Comparison of ENCODE assay signal across 22 cellular contexts in genomic region chr20:53556267-53556897, GRCh38. TPM values are rescaled to one million over a fixed set of nuclear protein-coding genes. Genes with fewer than 3 reads are reported as not detected.
A peak's percentile ranks its signal among the peaks of the same experiment; 100 is the strongest.
DNase-seq lines count a peak whose midpoint lies in the region; ATAC-seq, FAIRE-seq and TF ChIP-seq lines count a peak whose summit lies in the region.
"Had no signal": no experiment of that assay in that cellular context is flagged by ENCODE, and none has a peak within 500 bp of the region (broad histone marks: within the 10 kb centered on the region; RNA-seq: fewer than 3 reads in every experiment).

No MANE protein-coding gene starts in this region.

- H3K4me3 ChIP-seq in breast epithelium (no peak overlapping the region), MM.1S (ENCODE audit: low read length) (no peak overlapping the region), HepG2 (replicated peaks in 1 of 3; ENCODE audit: insufficient read depth in 1 of 3, low read depth in 2 of 3, low read length in 3 of 3) (no peak overlapping the region), sigmoid colon (no peak overlapping the region)
- H3K4me3 ChIP-seq: GM12878, HAP-1 had no signal

- peaks cover 6% of the 10 kb centered on the region for H3K36me3 Mint-ChIP-seq in MCF 10A (ENCODE audit: insufficient read depth, unreplicated experiment)

- TF ChIP-seq RAD21 in HepG2 (CRISPR knock-in tag; IDR thresholded peaks at IDR 0.05) = no peak

- H3K9ac ChIP-seq in MM.1S (ENCODE audit: low read length) (no peak overlapping the region), HepG2 (ENCODE audit: insufficient read depth, low read depth, low read length) (no peak overlapping the region)

- peak overlapping the region; percentile 48 for H3K27ac Mint-ChIP-seq in MCF 10A (ENCODE audit: low read depth, unreplicated experiment)
- H3K27ac Mint-ChIP-seq: B cell; CD4-positive, CD25-positive, alpha-beta regulatory T cell had no signal

- H3K36me3 ChIP-seq in breast epithelium (no peaks in the 10 kb centered on the region), MM.1S (replicated peaks; ENCODE audit: insufficient read depth, low read length) (no peaks in the 10 kb centered on the region), HepG2 (replicated peaks in 1 of 2; ENCODE audit: control insufficient read depth in 1 of 2, insufficient read depth in 2 of 2, low read length in 2 of 2) (no peaks in the 10 kb centered on the region), sigmoid colon (no peaks in the 10 kb centered on the region)
- H3K36me3 ChIP-seq: HAP-1 had no signal

- WGBS in HepG2 (ENCODE audit: low lambda C conversion rate) = 76% methylated on average over 11 of the region's 11 CpGs
- 87 to 96% methylated on average over 11 of the region's 11 CpGs for WGBS in sigmoid colon, 2 donors

- intact Hi-C loops in MCF 10A (cut with micrococcal nuclease) (no loop called here), breast epithelium (cut with DNase I; ENCODE audit: low total_unique reads) (no loop called here), HepG2 (cut with micrococcal nuclease; ENCODE audit: unreplicated experiment) (no loop called here), sigmoid colon (cut with DNase I) (no loop called here)

- TF ChIP-seq CTCF in MCF 10A (IDR thresholded peaks at IDR 0.05; ENCODE audit: unreplicated experiment) = no peak
- TF ChIP-seq CTCF in breast epithelium (IDR thresholded peaks at IDR 0.05) = no peak
- TF ChIP-seq CTCF in MM.1S (IDR thresholded peaks at IDR 0.05; ENCODE audit: low read length) = no peak
- TF ChIP-seq CTCF in HepG2 (CRISPR knock-in tag; IDR thresholded peaks at IDR 0.05) = no peak
- TF ChIP-seq CTCF in sigmoid colon (IDR thresholded peaks at IDR 0.05) = no peak

- H3K27me3 ChIP-seq in breast epithelium = no peaks in the 10 kb centered on the region
- H3K27me3 ChIP-seq in MM.1S (replicated peaks; ENCODE audit: insufficient read depth, low read length) = no peaks in the 10 kb centered on the region
- H3K27me3 ChIP-seq in HepG2 (ENCODE audit: control insufficient read depth in 1 of 2, insufficient read depth in 2 of 2, low read length in 2 of 2) = no peaks in the 10 kb centered on the region
- H3K27me3 ChIP-seq in sigmoid colon = no peaks in the 10 kb centered on the region

- H3F3A ChIP-seq in MM.1S (ENCODE audit: insufficient read depth, low read length) = peaks cover 17% of the 10 kb centered on the region; the same call in 1 of the 2 replicates

- H3K27ac ChIP-seq in breast epithelium = no peak overlapping the region
- H3K27ac ChIP-seq in MM.1S (ENCODE audit: low read length) = peak overlapping the region; percentile 69; the same call in 1 of the 2 replicates
- H3K27ac ChIP-seq in HepG2 (ENCODE audit: extremely low read length, insufficient read depth, low read length) = no peak overlapping the region
- H3K27ac ChIP-seq in sigmoid colon = no peak overlapping the region
- H3K27ac ChIP-seq: HL-60 had no signal

- CTCF ChIA-PET in MCF 10A (lab: Yijun Ruan, JAX) (interaction anchor here (0.6 to 1.6 kb wide), 2 partner anchors 9 to 1478 kb away, joined by 4 to 5 read pairs; no protein-coding TSS in a partner anchor), HepG2 (lab: Yijun Ruan, JAX; ENCODE audit: low intra/inter-chr PET ratio, low total read pairs) (no interaction called here)

- H2AFZ ChIP-seq in MM.1S (ENCODE audit: low read length) (no peak overlapping the region), HepG2 (ENCODE audit: low read length) (no peak overlapping the region)

- TF ChIP-seq POLR2A in breast epithelium (IDR thresholded peaks at IDR 0.05) (no peak), HepG2 (IDR thresholded peaks at IDR 0.05; ENCODE audit: insufficient read depth in 1 of 2, low read depth in 2 of 2, low read length in 2 of 2) (no peak), sigmoid colon (IDR thresholded peaks at IDR 0.05) (no peak)

- BruUV-seq in MCF 10A (replicated peaks; lab: Mats Ljungman, UMichigan) = no TSS peak
- BruUV-seq in HepG2 (replicated peaks; lab: Mats Ljungman, UMichigan) = no TSS peak

- no peak for ATAC-seq in HepG2

- no peaks in the 10 kb centered on the region for H3K9me3 ChIP-seq in breast epithelium
- no peaks in the 10 kb centered on the region for H3K9me3 ChIP-seq in MM.1S (replicated peaks; ENCODE audit: insufficient read depth, low read length)
- no peaks in the 10 kb centered on the region for H3K9me3 ChIP-seq in HepG2 (ENCODE audit: low read length)
- H3K9me3 ChIP-seq in sigmoid colon = no peaks in the 10 kb centered on the region
- H3K9me3 ChIP-seq: HAP-1 had no signal

- H4K20me1 ChIP-seq in MM.1S (ENCODE audit: insufficient read depth, low read length) (no peaks in the 10 kb centered on the region), HepG2 (ENCODE audit: insufficient read depth, low read length) (no peaks in the 10 kb centered on the region)

- H3K4me1 Mint-ChIP-seq in MCF 10A (ENCODE audit: insufficient read depth, unreplicated experiment) = no peaks in the 10 kb centered on the region
- H3K4me1 Mint-ChIP-seq: CD8-positive, alpha-beta memory T cell had no signal

- no peaks in the 10 kb centered on the region for H3K79me2 ChIP-seq in MM.1S (ENCODE audit: low read length)
- no peaks in the 10 kb centered on the region for H3K79me2 ChIP-seq in HepG2 (ENCODE audit: insufficient read depth, low read length)

- in situ Hi-C loops in HepG2 (cut with HindIII; ENCODE audit: extremely low pct_ligation_motif_present, low pct_unique_long_range_greater_than_20kb) = no loop called here

- TF ChIP-seq EP300 in HepG2 (IDR thresholded peaks at IDR 0.05; ENCODE audit: low read depth in 2 of 2, low read length in 2 of 2) = no peak
- no peak for TF ChIP-seq EP300 in HepG2 (CRISPR knock-in tag; IDR thresholded peaks at IDR 0.05; ENCODE audit: borderline replicate concordance)
- no peak for TF ChIP-seq EP300 in sigmoid colon (IDR thresholded peaks at IDR 0.05)

- FAIRE-seq in HepG2 (lab: Jason Lieb, UNC) = no peak
- FAIRE-seq: GM12878, H1 had no signal

- H3K9me2 ChIP-seq in MM.1S (replicated peaks; ENCODE audit: insufficient read depth, low read length) = no peaks in the 10 kb centered on the region

- no peaks in the 10 kb centered on the region for H3K9me3 Mint-ChIP-seq in MCF 10A (ENCODE audit: unreplicated experiment)
- H3K9me3 Mint-ChIP-seq: CD4-positive, CD25-positive, alpha-beta regulatory T cell; CD8-positive, alpha-beta memory T cell had no signal

- H3K4me1 ChIP-seq in breast epithelium (no peaks in the 10 kb centered on the region), MM.1S (ENCODE audit: low read length) (peaks cover 3% of the 10 kb centered on the region), HepG2 (ENCODE audit: insufficient read depth, low read length) (peaks cover 52% of the 10 kb centered on the region), sigmoid colon (no peaks in the 10 kb centered on the region)
- H3K4me1 ChIP-seq: HAP-1 had no signal

- no peaks in the 10 kb centered on the region for H3K27me3 Mint-ChIP-seq in MCF 10A (ENCODE audit: insufficient read depth, unreplicated experiment)
- H3K27me3 Mint-ChIP-seq: B cell; CD4-positive, CD25-positive, alpha-beta regulatory T cell; CD8-positive, alpha-beta memory T cell had no signal

- POLR2A ChIA-PET in MCF 10A (lab: Yijun Ruan, JAX) (interaction anchor here (0.7 kb wide), 1 partner anchor 513 kb away, joined by 3 read pairs; no protein-coding TSS in a partner anchor), HepG2 (lab: Yijun Ruan, JAX) (no interaction called here)

- H3K4me2 ChIP-seq in MM.1S (ENCODE audit: low read depth, low read length) (peak overlapping the region; percentile 62; the same call in 1 of the 2 replicates), HepG2 (ENCODE audit: low read depth, low read length) (no peak overlapping the region)

- DNase-seq in MCF 10A (ENCODE audit: unreplicated experiment) (no peak), breast epithelium (ENCODE audit: low spot score in 2 of 2) (no peak), MM.1S (no peak), HepG2 (ENCODE audit: low spot score) (no peak), sigmoid colon (peak; percentile 29), amniotic stem cell (lab: John Stamatoyannopoulos, UW) (no peak), NCI-H187 (lab: John Stamatoyannopoulos, UW) (no peak)
- no peak for DNase-seq in stimulated activated CD8-positive, alpha-beta memory T cell treated with anti-CD3 and anti-CD28 coated beads, Interleukin-4, amount 100 ng/mL, for 48 hours
- DNase-seq: C1 segment of cervical spinal cord; CD4-positive, CD25-positive, alpha-beta regulatory T cell; CD8-positive, alpha-beta memory T cell; COR-L47; DMS 273 treated with DMSO at 0.1 percent for 48 hours; DMS53; DND-41; EL; IMR-90 had no signal

- no peak overlapping the region for H3K4me3 Mint-ChIP-seq in MCF 10A (ENCODE audit: unreplicated experiment)
- H3K4me3 Mint-ChIP-seq: B cell had no signal

TF ChIP-seq in HepG2, 621 proteins besides CTCF, POLR2A, EP300 and RAD21 (continues in another document):
- TF ChIP-seq ZNF780A (CRISPR knock-in tag; IDR thresholded peaks at IDR 0.05) = no peak
- no peak for TF ChIP-seq PHF8 (CRISPR knock-in tag; IDR thresholded peaks at IDR 0.05)
- TF ChIP-seq HOXD1 (CRISPR knock-in tag; IDR thresholded peaks at IDR 0.05) = no peak

RNA-seq across cellular contexts. Expression of gene ZNF217, which starts 37.3 kb away (rescaled TPM):
- total RNA-seq in MCF 10A (2022) (42.9 and 49.3 TPM in 2 replicates), breast epithelium (10 to 100 TPM; 22.4 to 54.7 (median 48.3) TPM), HepG2 (2016; rRNA removed; fragmentation: Illumina TruSeq; extraction: Trizol) (29.8 and 65.0 TPM in 2 replicates), sigmoid colon (10 to 100 TPM; 11.4 to 20.2 (median 15.9) TPM)
- total RNA-seq in HepG2 (2016; cell fraction: cytosol; rRNA removed; fragmentation: Illumina TruSeq; extraction: Trizol; ENCODE audit: low read depth) = 3.8 and 3.9 TPM in 2 replicates
- 30.1 and 52.5 TPM in 2 replicates for total RNA-seq in HepG2 (2016; cell fraction: insoluble cytoplasmic fraction; rRNA removed; fragmentation: Illumina TruSeq; extraction: Trizol)
- total RNA-seq in HepG2 (2016; cell fraction: membrane; rRNA removed; fragmentation: Illumina TruSeq; extraction: Trizol) = 17.5 and 18.9 TPM in 2 replicates
- total RNA-seq in HepG2 (2016; cell fraction: nucleus; rRNA removed; fragmentation: Illumina TruSeq; extraction: Trizol) = 46.4 and 49.3 TPM in 2 replicates
- polyA plus RNA-seq in HepG2 (2011; rRNA removed) (22.3 and 23.7 TPM in 2 replicates), sigmoid colon (10 to 100 TPM; 17.6 to 27.0 (median 21.0) TPM)
- 16.1 and 20.6 TPM in 2 replicates for polyA plus RNA-seq in HepG2 (2011; cell fraction: cytosol; rRNA removed)
- polyA plus RNA-seq in HepG2 (2011; cell fraction: nucleus; rRNA removed) = 28.1 and 34.2 TPM in 2 replicates
- 30.6 and 41.2 TPM in 2 replicates for polyA plus RNA-seq in HepG2 (2012)
- polyA plus RNA-seq in HepG2 (2016; cell fraction: cytosol; fragmentation: Illumina TruSeq; extraction: Trizol; ENCODE audit: low read depth) = 0.85 and 1.1 TPM in 2 replicates
- 50.4 and 54.5 TPM in 2 replicates for polyA plus RNA-seq in HepG2 (2016; cell fraction: insoluble cytoplasmic fraction; fragmentation: Illumina TruSeq; extraction: Trizol; ENCODE audit: low read depth)
- polyA plus RNA-seq in HepG2 (2016; cell fraction: membrane; fragmentation: Illumina TruSeq; extraction: Trizol; ENCODE audit: low read depth) = 5.7 and 6.3 TPM in 2 replicates
- 66.7 and 71.5 TPM in 2 replicates for polyA plus RNA-seq in HepG2 (2016; cell fraction: nucleus; fragmentation: Illumina TruSeq; extraction: Trizol; ENCODE audit: insufficient read depth, low read depth)
- 13.5 and 82.3 TPM in 2 replicates for polyA minus RNA-seq in HepG2 (2011; rRNA and poly(A)+ RNA removed; ENCODE audit: low replicate concordance)
- 62.7 and 65.9 TPM in 2 replicates for polyA minus RNA-seq in HepG2 (2011; cell fraction: cytosol; rRNA and poly(A)+ RNA removed)
- 63.2 and 86.3 TPM in 2 replicates for polyA minus RNA-seq in HepG2 (2011; cell fraction: nucleus; rRNA and poly(A)+ RNA removed)
